Comparison of ENCODE assay signal across 8 cellular contexts in the genomic region with DNA sequence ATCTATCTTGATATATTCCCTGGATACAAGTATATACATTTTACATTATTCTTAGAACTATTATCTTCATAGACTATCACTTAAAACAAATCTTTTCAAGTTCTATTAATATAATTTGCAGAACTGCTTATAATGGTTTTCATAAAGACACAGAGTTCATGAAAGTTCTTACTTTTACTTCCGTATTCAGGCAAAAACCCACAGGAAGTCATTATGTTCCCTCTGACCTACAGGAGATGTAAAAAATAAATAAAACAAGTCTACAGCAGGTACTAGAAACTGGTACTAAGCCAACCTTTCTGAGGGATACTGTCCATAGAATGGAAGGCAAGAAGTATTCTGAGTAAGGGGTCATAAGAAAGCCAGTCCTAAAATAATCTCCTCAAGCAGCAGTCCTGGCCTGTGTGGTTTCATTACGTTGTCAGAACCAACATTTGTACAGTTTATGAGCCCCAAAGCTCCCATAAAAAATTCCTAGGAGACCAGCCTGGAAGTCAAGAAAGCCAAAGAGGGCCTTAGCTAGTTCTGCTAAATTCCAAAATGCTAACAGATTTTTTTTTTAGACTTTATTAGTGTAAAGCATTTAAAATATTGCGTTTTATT.
DNase-seq lines count a peak whose midpoint lies in the region; ATAC-seq and TF ChIP-seq lines count a peak whose summit lies in the region.

No MANE protein-coding gene starts in this region.

- H4K20me1 ChIP-seq in OCI-LY3 (ENCODE audit: insufficient read depth, low read length), result no peaks in the 10 kb centered on the region

- peak overlapping the region; percentile 78 for H3K4me2 ChIP-seq in OCI-LY3 (ENCODE audit: low read length)

- no peak for TF ChIP-seq CTCF in OCI-LY3 (IDR thresholded peaks at IDR 0.05; ENCODE audit: low read depth, low read length)

- peak; percentile 81 for ATAC-seq in GM19035 (IDR thresholded peaks at IDR 0.05; ENCODE audit: unreplicated experiment)
- ATAC-seq in HG02870 (IDR thresholded peaks at IDR 0.05; ENCODE audit: unreplicated experiment), result peak; percentile 85
- peak; percentile 50 for ATAC-seq in sciatic nerve

- no peaks in the 10 kb centered on the region for H3K36me3 ChIP-seq in OCI-LY3 (replicated peaks; ENCODE audit: low read depth, low read length)

- peak overlapping the region; percentile 51; the same call in 1 of the 2 replicates for H2AFZ ChIP-seq in OCI-LY3 (ENCODE audit: low read depth, low read length)

- H3K79me2 ChIP-seq in OCI-LY3 (ENCODE audit: low read length), result no peaks in the 10 kb centered on the region

- intact Hi-C loops in sciatic nerve (cut with DNase I), result no loop called here

- H3K27ac ChIP-seq in OCI-LY3 (ENCODE audit: low read length) (peak overlapping the region; percentile 10; the same call in 1 of the 2 replicates), substantia nigra (ENCODE audit: low read depth, low read length, poor library complexity, severe bottlenecking) (no peak overlapping the region)

- DNase-seq in sciatic nerve (ENCODE audit: low spot score) (no peak), foreskin melanocyte (no peak), NCI-H446 treated with DMSO at 0.1 percent for 48 hours (lab: John Stamatoyannopoulos, UW) (no peak), substantia nigra (lab: John Stamatoyannopoulos, UW) (no peak), anterior cingulate cortex (lab: John Stamatoyannopoulos, UW) (no peak)

- H3K9me3 ChIP-seq in OCI-LY3 (ENCODE audit: insufficient read depth, low read length), result no peaks in the 10 kb centered on the region

- H3K27me3 ChIP-seq in OCI-LY3 (ENCODE audit: low read depth, low read length), result no peaks in the 10 kb centered on the region

- peaks cover 17% of the 10 kb centered on the region for H3K4me1 ChIP-seq in OCI-LY3 (ENCODE audit: low read length)

- peak overlapping the region; percentile 52 for H3K4me3 ChIP-seq in OCI-LY3 (ENCODE audit: low read length)

- H3K9ac ChIP-seq in OCI-LY3 (ENCODE audit: low read length), result peak overlapping the region; percentile 13; the same call in 1 of the 2 replicates
